In genomic region chr10:2928219-2928840, GRCh38 we compare ENCODE assay signal across 8 cellular contexts.
DNase-seq lines count a peak whose midpoint lies in the region; ATAC-seq and TF ChIP-seq lines count a peak whose summit lies in the region.

No MANE protein-coding gene starts in this region.

- no peaks in the 10 kb centered on the region for H3K36me3 Mint-ChIP-seq in nephron progenitor cell (ENCODE audit: low read depth)

- ATAC-seq in GM19463 (IDR thresholded peaks at IDR 0.05; ENCODE audit: unreplicated experiment) (peak; percentile 92), HG03460 (IDR thresholded peaks at IDR 0.05; ENCODE audit: unreplicated experiment) (peak; percentile 91), thoracic aorta (ENCODE audit: insufficient number of reproducible peaks, low FRiP score, low read depth) (no peak)

- H3K4me1 ChIP-seq in thoracic aorta (ENCODE audit: control insufficient read depth in 1 of 2, low read depth in 2 of 2), result no peaks in the 10 kb centered on the region

- TF ChIP-seq CTCF in nephron progenitor cell (IDR thresholded peaks at IDR 0.05) (peak; percentile 81), thoracic aorta (IDR thresholded peaks at IDR 0.05) (peak; percentile 55)

- no peaks in the 10 kb centered on the region for H3K36me3 ChIP-seq in thoracic aorta

- no peak overlapping the region for H3K4me3 ChIP-seq in thoracic aorta

- no peaks in the 10 kb centered on the region for H3K27me3 ChIP-seq in thoracic aorta (replicated peaks; ENCODE audit: insufficient read depth)

- no peak overlapping the region for H3K4me3 Mint-ChIP-seq in nephron progenitor cell

- no peaks in the 10 kb centered on the region for H3K9me3 Mint-ChIP-seq in nephron progenitor cell

- H3K27ac ChIP-seq in thoracic aorta, result no peak overlapping the region

- no peak overlapping the region for H3K27ac Mint-ChIP-seq in nephron progenitor cell

- in situ Hi-C loops in Caki2 (cut with HindIII; ENCODE audit: low pct_unique_long_range_greater_than_20kb, low sequenced_read_pairs), result no loop called here

- H3K27me3 Mint-ChIP-seq in nephron progenitor cell (ENCODE audit: low read depth, poor library complexity), result peaks cover 47% of the 10 kb centered on the region

- DNase-seq in Caki2 (ENCODE audit: low read depth) (peak; percentile 75), NOMO-1 treated with DMSO at 0.1 percent for 48 hours (lab: John Stamatoyannopoulos, UW; ENCODE audit: unreplicated experiment) (peak; percentile 77), activated T-cell treated with anti-CD3 and anti-CD28 coated beads for 24 hours (ENCODE audit: low read depth) (peak; percentile 56), fibroblast of gingiva (ENCODE audit: low read depth) (peak; percentile 14), nephron progenitor cell (peak; percentile 83), thoracic aorta (ENCODE audit: low spot score) (no peak)

- H3K9me3 ChIP-seq in thoracic aorta, result no peaks in the 10 kb centered on the region

- peaks cover 22% of the 10 kb centered on the region for H3K4me1 Mint-ChIP-seq in nephron progenitor cell
